Comparison of ENCODE assay signal across 1 cellular context in genomic region chr2:231413921-231414476, GRCh38.
TF ChIP-seq lines count a peak whose summit lies in the region.

No MANE protein-coding gene starts in this region.

TF ChIP-seq in H1, 55 proteins besides CTCF, POLR2A, EP300 and RAD21:
- no peak for TF ChIP-seq SIRT6 (IDR thresholded peaks at IDR 0.05; ENCODE audit: low read length)
- no peak for TF ChIP-seq CBX5 (IDR thresholded peaks at IDR 0.05; ENCODE audit: low read depth, low read length)
- TF ChIP-seq CREB1 (IDR thresholded peaks at IDR 0.05) = no peak
- no peak for TF ChIP-seq SP1 (IDR thresholded peaks at IDR 0.05; ENCODE audit: low read depth, low read length)
- no peak for TF ChIP-seq TAF1 (IDR thresholded peaks at IDR 0.05; ENCODE audit: low read depth, low read length)
- no peak for TF ChIP-seq FOSL1 (IDR thresholded peaks at IDR 0.05; ENCODE audit: insufficient read depth, low read depth, low read length)
- no peak for TF ChIP-seq RXRA (IDR thresholded peaks at IDR 0.05; ENCODE audit: insufficient read depth, low read depth, low read length)
- TF ChIP-seq ASH2L (IDR thresholded peaks at IDR 0.05; ENCODE audit: low read length) = no peak
- no peak for TF ChIP-seq YY1 (IDR thresholded peaks at IDR 0.05; ENCODE audit: low read depth, low read length)
- TF ChIP-seq TCF12 (IDR thresholded peaks at IDR 0.05; ENCODE audit: low read depth, low read length) = no peak
- no peak for TF ChIP-seq KDM4A (IDR thresholded peaks at IDR 0.05; ENCODE audit: low read depth, low read length, severe bottlenecking)
